ENCODE assay signal across 9 cellular contexts in the genomic region with DNA sequence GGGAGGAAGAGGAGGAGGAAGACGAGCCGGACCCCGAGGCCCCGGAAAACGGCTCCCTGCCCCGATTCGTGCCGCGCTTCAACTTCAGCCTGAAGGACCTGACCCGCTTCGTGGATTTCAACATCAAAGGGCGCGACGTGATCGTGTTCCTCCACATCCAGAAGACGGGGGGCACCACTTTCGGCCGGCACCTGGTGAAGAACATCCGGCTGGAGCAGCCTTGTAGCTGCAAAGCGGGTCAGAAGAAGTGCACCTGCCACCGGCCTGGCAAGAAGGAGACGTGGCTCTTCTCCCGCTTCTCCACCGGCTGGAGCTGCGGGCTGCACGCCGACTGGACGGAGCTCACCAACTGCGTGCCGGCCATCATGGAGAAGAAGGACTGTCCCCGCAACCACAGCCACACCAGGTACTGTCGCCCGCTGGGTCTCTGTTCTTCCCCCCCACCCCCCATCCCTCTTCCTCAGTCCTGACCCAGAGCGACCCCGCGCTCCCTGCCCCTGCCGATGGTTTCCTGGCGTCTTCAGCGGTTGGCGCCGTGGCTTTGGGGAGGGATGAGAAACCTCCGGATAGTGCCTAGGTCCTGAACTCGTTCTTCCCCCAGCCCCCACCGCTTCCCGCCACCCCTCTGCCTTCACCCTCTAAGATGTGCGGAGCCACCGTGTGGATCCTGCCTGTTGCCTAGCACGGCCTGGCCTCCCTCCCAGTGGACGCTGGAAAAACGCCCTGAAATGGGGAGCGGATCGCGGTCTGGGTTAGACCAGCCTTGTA. TPM values are rescaled to one million over a fixed set of nuclear protein-coding genes. Genes with fewer than 3 reads are reported as not detected.
A peak's percentile ranks its signal among the peaks of the same experiment; 100 is the strongest.
DNase-seq lines count a peak whose midpoint lies in the region; ATAC-seq, FAIRE-seq and TF ChIP-seq lines count a peak whose summit lies in the region.
"Had no signal": no experiment of that assay in that cellular context is flagged by ENCODE, and none has a peak within 500 bp of the region (broad histone marks: within the 10 kb centered on the region; RNA-seq: fewer than 3 reads in every experiment).

No MANE protein-coding gene starts in this region.

- peak overlapping the region; percentile 61 to 75 for H3K4me3 ChIP-seq in ascending aorta
- H3K4me3 ChIP-seq in kidney (ENCODE audit: low read length in 2 of 2): peak overlapping the region in 1 of 2 donors; percentile 20
- H3K4me3 ChIP-seq in testis: peak overlapping the region; percentile 42 to 43

- H3K27me3 ChIP-seq in ascending aorta: no peaks in the 10 kb centered on the region
- H3K27me3 ChIP-seq in testis: no peaks in the 10 kb centered on the region

- H3K9ac ChIP-seq in kidney (ENCODE audit: low read length in 2 of 2): no peak overlapping the region

- H3K4me1 ChIP-seq in ascending aorta: peaks cover 0 to 9% of the 10 kb centered on the region in 2 donors
- H3K4me1 ChIP-seq in kidney (ENCODE audit: control insufficient read depth in 1 of 2, insufficient read depth in 1 of 2, low read depth in 1 of 2, low read length in 2 of 2): peaks cover 0 to 6% of the 10 kb centered on the region in 2 donors
- H3K4me1 ChIP-seq in testis: peaks cover 10% of the 10 kb centered on the region

- TF ChIP-seq CTCF in ascending aorta (IDR thresholded peaks at IDR 0.05) (no peak), kidney (IDR thresholded peaks at IDR 0.05; ENCODE audit: borderline replicate concordance, extremely low read depth, insufficient read depth) (no peak), testis (IDR thresholded peaks at IDR 0.05) (no peak)

- H3K36me3 ChIP-seq in ascending aorta (no peaks in the 10 kb centered on the region), kidney (ENCODE audit: control insufficient read depth in 1 of 2, insufficient read depth in 2 of 2, low read length in 2 of 2) (no peaks in the 10 kb centered on the region), testis (ENCODE audit: low read depth, missing control alignments) (no peaks in the 10 kb centered on the region)

- no peaks in the 10 kb centered on the region for H3K9me3 ChIP-seq in ascending aorta
- no peaks in the 10 kb centered on the region for H3K9me3 ChIP-seq in kidney (ENCODE audit: control insufficient read depth in 1 of 2, low read length in 2 of 2)
- H3K9me3 ChIP-seq in testis: no peaks in the 10 kb centered on the region

- no peak for ATAC-seq in activated CD4-positive, alpha-beta T cell treated with anti-CD3 and anti-CD28 coated beads for 36 hours
- no peak for ATAC-seq in HG03159 (IDR thresholded peaks at IDR 0.05; ENCODE audit: unreplicated experiment)
- no peak for ATAC-seq in GM19351 (IDR thresholded peaks at IDR 0.05; ENCODE audit: unreplicated experiment)

- CTCF ChIA-PET in activated CD4-positive, alpha-beta T cell treated with anti-CD3 and anti-CD28 coated beads for 36 hours (lab: Charles Lee): no interaction called here

- H3K4me3 Mint-ChIP-seq in activated CD4-positive, alpha-beta T cell treated with anti-CD3 and anti-CD28 coated beads for 36 hours: no peak overlapping the region

- H3K4me1 Mint-ChIP-seq in activated CD4-positive, alpha-beta T cell treated with anti-CD3 and anti-CD28 coated beads for 36 hours: peaks cover 3% of the 10 kb centered on the region

- WGBS in testis, 2 donors: 1 to 5% methylated on average over 4 to 50 of the region's 53 CpGs

- no peaks in the 10 kb centered on the region for H3K36me3 Mint-ChIP-seq in activated CD4-positive, alpha-beta T cell treated with anti-CD3 and anti-CD28 coated beads for 36 hours (ENCODE audit: low read depth)

- H3K27me3 Mint-ChIP-seq in activated CD4-positive, alpha-beta T cell treated with anti-CD3 and anti-CD28 coated beads for 36 hours: peaks cover 49% of the 10 kb centered on the region

- POLR2A ChIA-PET in activated CD4-positive, alpha-beta T cell treated with anti-CD3 and anti-CD28 coated beads for 36 hours (lab: Charles Lee): no interaction called here

- no peak for FAIRE-seq in kidney (lab: Jason Lieb, UNC)

- no peak for TF ChIP-seq POLR2A in testis (IDR thresholded peaks at IDR 0.05)

- H3K27ac ChIP-seq in ascending aorta: no peak overlapping the region
- no peak overlapping the region for H3K27ac ChIP-seq in kidney (ENCODE audit: low read depth in 2 of 2, low read length in 2 of 2)
- no peak overlapping the region for H3K27ac ChIP-seq in testis
- H3K27ac ChIP-seq: C4-2B had no signal

- intact Hi-C loops in activated CD4-positive, alpha-beta T cell treated with anti-CD3 and anti-CD28 coated beads for 36 hours (cut with DNase I, micrococcal nuclease): loop anchor here in 1 of 2 experiments (5.0 kb wide), 1 partner anchor 1379 kb away; a partner anchor contains a TSS
- intact Hi-C loops in ascending aorta (cut with DNase I) (no loop called here), kidney (cut with DNase I) (no loop called here), testis (cut with DNase I; ENCODE audit: low total_unique reads) (no loop called here)

- no peak overlapping the region for H3K27ac Mint-ChIP-seq in activated CD4-positive, alpha-beta T cell treated with anti-CD3 and anti-CD28 coated beads for 36 hours

- H3K9me3 Mint-ChIP-seq in activated CD4-positive, alpha-beta T cell treated with anti-CD3 and anti-CD28 coated beads for 36 hours (ENCODE audit: low read depth): no peaks in the 10 kb centered on the region

- peak; percentile 3 for DNase-seq in activated CD4-positive, alpha-beta T cell treated with anti-CD3 and anti-CD28 coated beads for 36 hours
- DNase-seq in activated CD4-positive, alpha-beta T cell treated with anti-CD3 and anti-CD28 coated beads for 4 hours: no peak
- DNase-seq in ascending aorta (ENCODE audit: low spot score in 2 of 2) (no peak), kidney (peak; percentile 68), testis (peak; percentile 23), SW 1271 (lab: John Stamatoyannopoulos, UW) (no peak)

RNA-seq across cellular contexts. Expression of a gene that starts 1.4 kb away (rescaled TPM):
- total RNA-seq in activated CD4-positive, alpha-beta T cell treated with anti-CD3 and anti-CD28 coated beads for 36 hours: not detected
- total RNA-seq in ascending aorta: 3.0 TPM
- total RNA-seq in kidney: 1.2 TPM
- polyA plus RNA-seq in kidney (ENCODE audit: insufficient read depth, low read depth, low replicate concordance): 0.47 TPM
- total RNA-seq in testis: 1 to 10 TPM; 1.3 TPM
- polyA plus RNA-seq in testis (ENCODE audit: insufficient read depth, low read depth, low replicate concordance): 0.87 TPM

RNA-seq across cellular contexts. Expression of a gene that starts 38.1 kb away (rescaled TPM):
- total RNA-seq in activated CD4-positive, alpha-beta T cell treated with anti-CD3 and anti-CD28 coated beads for 36 hours: under 1 TPM; 0.18 to 0.34 TPM
- total RNA-seq in ascending aorta (26.0 TPM), kidney (31.9 TPM), testis (10 to 100 TPM; 55.8 to 62.6 TPM)
- polyA plus RNA-seq in kidney (ENCODE audit: insufficient read depth, low read depth, low replicate concordance) (10.0 TPM), testis (ENCODE audit: insufficient read depth, low read depth, low replicate concordance) (24.6 TPM)

Comparison
In these comparisons a context has a peak if more than half of its experiments do, and no peak if none do; other contexts are left out.
1. DNase-seq: peak in activated CD4-positive, alpha-beta T cell treated with anti-CD3 and anti-CD28 coated beads for 36 hours (single experiment), kidney (single experiment) and testis (single experiment); none in activated CD4-positive, alpha-beta T cell treated with anti-CD3 and anti-CD28 coated beads for 4 hours (0 of 2), ascending aorta (0 of 2) and SW 1271 (0 of 2).
2. RNA of a gene that starts 38.1 kb away (total RNA-seq): 55.8 to 62.6 TPM in testis, 31.9 TPM in kidney (single experiment) and 26.0 TPM in ascending aorta (single experiment); 0.18 to 0.34 TPM in activated CD4-positive, alpha-beta T cell treated with anti-CD3 and anti-CD28 coated beads for 36 hours; every median in the first group is over 10 times any median in the second.